Comparison of ENCODE assay signal across 9 cellular contexts in genomic region chr12:13941258-13942249, GRCh38. TPM values are rescaled to one million over a fixed set of nuclear protein-coding genes. Genes with fewer than 3 reads are reported as not detected.
DNase-seq lines count a peak whose midpoint lies in the region; ATAC-seq, FAIRE-seq and TF ChIP-seq lines count a peak whose summit lies in the region.
"Had no signal": no experiment of that assay in that cellular context is flagged by ENCODE, and none has a peak within 500 bp of the region (broad histone marks: within the 10 kb centered on the region; RNA-seq: fewer than 3 reads in every experiment).

No MANE protein-coding gene starts in this region.

- no peak overlapping the region for H3K4me3 Mint-ChIP-seq in activated T-cell treated with anti-CD3 and anti-CD28 coated beads, Interleukin-2, amount 50 U/mL, for 72 hours
- no peak overlapping the region for H3K4me3 Mint-ChIP-seq in HFFc6
- no peak overlapping the region for H3K4me3 Mint-ChIP-seq in astrocyte (ENCODE audit: unreplicated experiment)
- H3K4me3 Mint-ChIP-seq: central memory CD8-positive, alpha-beta T cell had no signal

- peak; percentile 6 to 18 for DNase-seq in activated T-cell treated with anti-CD3 and anti-CD28 coated beads, Interleukin-2, amount 50 U/mL, for 72 hours
- DNase-seq in activated T-cell treated with anti-CD3 and anti-CD28 coated beads for 4 hours (no peak), HFFc6 (peak; percentile 25), NCI-H1417 (lab: John Stamatoyannopoulos, UW) (peak; percentile 54 to 95 (median 80)), astrocyte (ENCODE audit: low read depth) (peak; percentile 5), kidney epithelial cell (ENCODE audit: low read depth) (peak; percentile 93), hippocampal formation (lab: John Stamatoyannopoulos, UW) (no peak), NCI-H510A treated with DMSO at 0.1 percent for 48 hours (lab: John Stamatoyannopoulos, UW) (no peak)

- H3K27me3 Mint-ChIP-seq in activated T-cell treated with anti-CD3 and anti-CD28 coated beads, Interleukin-2, amount 50 U/mL, for 72 hours (ENCODE audit: low read depth): peaks cover 24% of the 10 kb centered on the region
- H3K27me3 Mint-ChIP-seq in HFFc6 (ENCODE audit: insufficient read depth) (no peaks in the 10 kb centered on the region), astrocyte (ENCODE audit: low read depth, unreplicated experiment) (peaks cover 3% of the 10 kb centered on the region)

- H3K4me2 ChIP-seq in astrocyte (ENCODE audit: low read length): no peak overlapping the region

- no peak overlapping the region for H3K27ac ChIP-seq in astrocyte (ENCODE audit: low read depth, low read length)

- no peaks in the 10 kb centered on the region for H3K4me1 ChIP-seq in astrocyte (ENCODE audit: insufficient read depth, low read length)

- no peak for FAIRE-seq in astrocyte (lab: Jason Lieb, UNC)

- H3K9ac ChIP-seq in astrocyte (ENCODE audit: low read length): no peak overlapping the region

- H3K27ac Mint-ChIP-seq in activated T-cell treated with anti-CD3 and anti-CD28 coated beads, Interleukin-2, amount 50 U/mL, for 72 hours: no peak overlapping the region
- H3K27ac Mint-ChIP-seq in HFFc6 (no peak overlapping the region), astrocyte (ENCODE audit: unreplicated experiment) (no peak overlapping the region)

- no peaks in the 10 kb centered on the region for H3K4me1 Mint-ChIP-seq in activated T-cell treated with anti-CD3 and anti-CD28 coated beads, Interleukin-2, amount 50 U/mL, for 72 hours (ENCODE audit: low read depth)
- H3K4me1 Mint-ChIP-seq in HFFc6 (ENCODE audit: low read depth) (no peaks in the 10 kb centered on the region), astrocyte (ENCODE audit: low read depth, unreplicated experiment) (no peaks in the 10 kb centered on the region)
- H3K4me1 Mint-ChIP-seq: central memory CD8-positive, alpha-beta T cell had no signal

- H3K36me3 Mint-ChIP-seq in activated T-cell treated with anti-CD3 and anti-CD28 coated beads, Interleukin-2, amount 50 U/mL, for 72 hours (ENCODE audit: insufficient read depth in 2 of 2): no peaks in the 10 kb centered on the region
- no peaks in the 10 kb centered on the region for H3K36me3 Mint-ChIP-seq in HFFc6 (ENCODE audit: low read depth)
- no peaks in the 10 kb centered on the region for H3K36me3 Mint-ChIP-seq in astrocyte (ENCODE audit: low read depth, unreplicated experiment)

- peak overlapping the region; percentile 46 for H2AFZ ChIP-seq in astrocyte (ENCODE audit: low read depth, low read length)

- H3K27me3 ChIP-seq in astrocyte (ENCODE audit: insufficient read depth, low read length) (no peaks in the 10 kb centered on the region), kidney epithelial cell (ENCODE audit: control insufficient read depth, insufficient read depth, low read length) (no peaks in the 10 kb centered on the region)

- peak; percentile 51 for TF ChIP-seq CTCF in HFFc6 (IDR thresholded peaks at IDR 0.05)
- TF ChIP-seq CTCF in astrocyte (IDR thresholded peaks at IDR 0.05; ENCODE audit: insufficient read depth, low read depth, low read length): peak; percentile 18
- peak; percentile 34 for TF ChIP-seq CTCF in kidney epithelial cell (IDR thresholded peaks at IDR 0.05; ENCODE audit: insufficient read depth, low read length, poor library complexity, severe bottlenecking)

- no peaks in the 10 kb centered on the region for H3K9me3 ChIP-seq in astrocyte (ENCODE audit: insufficient read depth, low read depth, low read length)

- H3K36me3 ChIP-seq in astrocyte (ENCODE audit: insufficient read depth, low read length) (no peaks in the 10 kb centered on the region), kidney epithelial cell (ENCODE audit: control insufficient read depth, insufficient read depth, low read length) (no peaks in the 10 kb centered on the region)

- H4K20me1 ChIP-seq in astrocyte (ENCODE audit: insufficient read depth, low read length): no peaks in the 10 kb centered on the region

- peak in 1 of 2 donors; percentile 57 for ATAC-seq in activated T-cell treated with anti-CD3 and anti-CD28 coated beads, Interleukin-2, amount 50 U/mL, for 72 hours (replicated peaks in 1 of 2)

- peaks cover 0 to 4% of the 10 kb centered on the region in 2 donors for H3K9me3 Mint-ChIP-seq in activated T-cell treated with anti-CD3 and anti-CD28 coated beads, Interleukin-2, amount 50 U/mL, for 72 hours
- H3K9me3 Mint-ChIP-seq in HFFc6 (peaks cover 37% of the 10 kb centered on the region), astrocyte (ENCODE audit: unreplicated experiment) (peaks cover 2% of the 10 kb centered on the region)

- H3K4me3 ChIP-seq in astrocyte (ENCODE audit: insufficient read depth, low read depth, low read length): no peak overlapping the region
- no peak overlapping the region for H3K4me3 ChIP-seq in kidney epithelial cell (ENCODE audit: low read depth, low read length)

- H3K79me2 ChIP-seq in astrocyte (ENCODE audit: insufficient read depth, low read length): no peaks in the 10 kb centered on the region

RNA-seq across cellular contexts. Expression of gene GRIN2B, which starts 39.8 kb away (rescaled TPM):
- not detected for total RNA-seq in activated T-cell treated with anti-CD3 and anti-CD28 coated beads, Interleukin-2, amount 50 U/mL, for 72 hours
- not detected for total RNA-seq in HFFc6 (2021; fragmentation: NEBNext Ultra II Directional; extraction: Animal tissue kit (Norgen Biotek cat#: 25700))
- total RNA-seq in astrocyte (0.50 and 1.4 TPM in 2 replicates), kidney epithelial cell (0.04 and 0.07 TPM in 2 replicates)

Comparison
In these comparisons a context has a peak if more than half of its experiments do, and no peak if none do; other contexts are left out.
1. DNase-seq: peak in activated T-cell treated with anti-CD3 and anti-CD28 coated beads, Interleukin-2, amount 50 U/mL, for 72 hours (2 of 2), HFFc6 (single experiment), NCI-H1417 (3 of 3), astrocyte (single experiment) and kidney epithelial cell (single experiment); none in activated T-cell treated with anti-CD3 and anti-CD28 coated beads for 4 hours (single experiment), hippocampal formation (0 of 2) and NCI-H510A treated with DMSO at 0.1 percent for 48 hours (single experiment).
2. Peak in every context shown above with its lines, with median percentiles within 50 percentile points of each other: CTCF ChIP-seq.